In the genomic region with DNA sequence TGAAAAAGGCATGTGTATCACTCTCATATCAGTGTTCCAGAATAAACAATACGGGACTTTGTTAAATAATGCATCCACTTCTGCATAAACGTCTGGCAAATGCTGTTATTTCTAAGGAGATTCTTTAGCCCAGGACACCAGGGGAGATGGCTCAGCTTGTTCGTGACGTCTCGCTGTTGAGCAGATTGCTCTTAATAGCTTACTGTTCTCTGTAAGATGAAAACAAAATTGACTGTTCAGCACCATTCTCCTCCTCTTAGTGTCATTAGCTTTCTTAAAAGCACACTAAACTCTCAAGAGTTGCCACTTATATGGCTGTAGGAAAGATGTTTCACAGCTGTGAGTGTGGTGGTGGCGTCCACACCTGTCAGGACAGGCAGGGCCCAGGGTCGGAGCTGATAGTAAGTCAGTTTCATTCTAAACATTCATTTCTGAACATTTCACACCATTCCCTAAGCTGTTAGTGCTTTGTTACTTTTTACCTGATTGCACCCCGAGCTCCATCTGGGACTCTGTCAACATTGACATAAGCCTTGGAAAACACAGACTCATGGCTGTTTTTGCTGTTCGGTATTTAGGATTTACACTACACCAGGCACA, we compare ENCODE assay signal across 18 cellular contexts.
DNase-seq lines count a peak whose midpoint lies in the region; ATAC-seq and TF ChIP-seq lines count a peak whose summit lies in the region.
"Had no signal": no experiment of that assay in that cellular context is flagged by ENCODE, and none has a peak within 500 bp of the region (broad histone marks: within the 10 kb centered on the region; RNA-seq: fewer than 3 reads in every experiment).

No MANE protein-coding gene starts in this region.

- TF ChIP-seq POLR2A in heart left ventricle (IDR thresholded peaks at IDR 0.05), result no peak

- H3K4me1 ChIP-seq in heart left ventricle, result peaks cover 0 to 5% (median 0%) of the 10 kb centered on the region in 12 donors
- H3K4me1 ChIP-seq: prostate gland had no signal

- H3K9me3 ChIP-seq in WERI-Rb-1 (ENCODE audit: severe bottlenecking) (no peaks in the 10 kb centered on the region), heart left ventricle (no peaks in the 10 kb centered on the region)
- H3K9me3 ChIP-seq: prostate gland, testis had no signal

- DNase-seq in COLO668 (lab: John Stamatoyannopoulos, UW; ENCODE audit: unreplicated experiment) (peak; percentile 7), NCI-H1694 (lab: John Stamatoyannopoulos, UW) (peak; percentile 26), WERI-Rb-1 (peak; percentile 14), left lobe of liver (ENCODE audit: low spot score) (no peak), SW480 (ENCODE audit: low spot score) (no peak), heart left ventricle (no peak), hepatic stellate cell (ENCODE audit: low spot score) (no peak)
- DNase-seq: DMS 273 treated with DMSO at 0.1 percent for 48 hours, mesendoderm, NCI-H2107, RPMI8226, small intestine, testis had no signal

- H3K27ac ChIP-seq in WERI-Rb-1 (peak overlapping the region; percentile 53), heart left ventricle (no peak overlapping the region)
- H3K27ac ChIP-seq: prostate gland, testis had no signal

- H3K36me3 ChIP-seq in WERI-Rb-1, result no peaks in the 10 kb centered on the region
- H3K36me3 ChIP-seq in heart left ventricle, result no peaks in the 10 kb centered on the region
- H3K36me3 ChIP-seq: prostate gland had no signal

- H3K4me3 ChIP-seq in WERI-Rb-1 (ENCODE audit: low read depth, low read length) (peak overlapping the region; percentile 15), heart left ventricle (no peak overlapping the region)
- H3K4me3 ChIP-seq: prostate gland, testis had no signal

- ATAC-seq in left lobe of liver (peak; percentile 65), GM18511 (IDR thresholded peaks at IDR 0.05; ENCODE audit: unreplicated experiment) (no peak), heart left ventricle (no peak)
- ATAC-seq: HCT116; natural killer cell treated with Interleukin-12 subunit alpha and Interleukin-12 subunit beta and Interleukin-15 and Interleukin-18, amount 100 ng/mL, for 72 hours had no signal

- 81 to 89% (median 84%) methylated on average over 9 of the region's 9 CpGs for WGBS in heart left ventricle, 4 donors

- no peaks in the 10 kb centered on the region for H3K27me3 ChIP-seq in WERI-Rb-1 (ENCODE audit: insufficient read depth, low read depth, severe bottlenecking)
- H3K27me3 ChIP-seq in heart left ventricle, result no peaks in the 10 kb centered on the region
- H3K27me3 ChIP-seq: BLaER1 treated with 17β-estradiol and CSF1 and Interleukin-3, amounts not matched to agents 10 nM and 100 nM; testis had no signal

- intact Hi-C loops in heart left ventricle (cut with DNase I), result loop anchor here in 1 of 10 donors (5.0 kb wide), 1 partner anchor 51 kb away; no protein-coding TSS in a partner anchor

- no peak for TF ChIP-seq CTCF in WERI-Rb-1 (IDR thresholded peaks at IDR 0.05; ENCODE audit: low read depth, low read length)
- no peak for TF ChIP-seq CTCF in heart left ventricle (IDR thresholded peaks at IDR 0.05)

Comparison
In these comparisons a context has a peak if more than half of its experiments do, and no peak if none do; other contexts are left out.
1. DNase-seq: peak in COLO668 (single experiment), NCI-H1694 (single experiment) and WERI-Rb-1 (single experiment); none in left lobe of liver (single experiment), SW480 (single experiment), heart left ventricle (0 of 5) and hepatic stellate cell (single experiment).